ENCODE assay signal across 8 cellular contexts in genomic region chr10:71888623-71889387, GRCh38. TPM values are rescaled to one million over a fixed set of nuclear protein-coding genes. Genes with fewer than 3 reads are reported as not detected.
DNase-seq lines count a peak whose midpoint lies in the region; ATAC-seq and TF ChIP-seq lines count a peak whose summit lies in the region.

No MANE protein-coding gene starts in this region.

- H3K4me1 ChIP-seq in HUES6 (ENCODE audit: control insufficient read depth, insufficient read depth, low read length) (0 out of 2 replicates have a peak, but pooled peaks cover 5% of the 10 kb centered on the region), adrenal gland (replicated peaks in 1 of 2) (peaks cover 15 to 16% of the 10 kb centered on the region in 2 donors), left ventricle myocardium inferior (peaks cover 14% of the 10 kb centered on the region), vagina (peaks cover 44% of the 10 kb centered on the region)

- peak; percentile 40 for DNase-seq in ELF-1 (ENCODE audit: low read depth, low spot score)
- DNase-seq in SK-N-MC (ENCODE audit: low read depth, low spot score) = no peak
- peak; percentile 85 to 92 (median 87) for DNase-seq in adrenal gland
- peak; percentile 81 for DNase-seq in left ventricle myocardium inferior
- peak; percentile 89 for DNase-seq in pons (ENCODE audit: low spot score)
- DNase-seq in vagina (ENCODE audit: extremely low spot score in 2 of 2) = no peak

- TF ChIP-seq CTCF in adrenal gland (IDR thresholded peaks at IDR 0.05) (no peak), left ventricle myocardium inferior (IDR thresholded peaks at IDR 0.05; ENCODE audit: borderline replicate concordance) (no peak), vagina (IDR thresholded peaks at IDR 0.05) (no peak)

- WGBS in adrenal gland, 4 donors = 1 to 2% (median 1%) methylated on average over 17 to 48 of the region's 48 CpGs

- TF ChIP-seq POLR2A in adrenal gland (IDR thresholded peaks at IDR 0.05) (peak; percentile 49 to 82), vagina (IDR thresholded peaks at IDR 0.05) (peak in 1 of 2 donors; percentile 35)

- H3K27ac ChIP-seq in HUES6 (ENCODE audit: low read depth, low read length) (no peak overlapping the region), SK-N-MC (no peak overlapping the region), adrenal gland (peak overlapping the region; percentile 75 to 95 (median 86)), left ventricle myocardium inferior (replicated peaks) (peak overlapping the region; percentile 76), vagina (peak overlapping the region; percentile 85)

- H3K9ac ChIP-seq in HUES6 (ENCODE audit: low read length) (peak overlapping the region; percentile 72), SK-N-MC (ENCODE audit: insufficient read length) (peak overlapping the region; percentile 71)

- peak; percentile 83 for ATAC-seq in GM21526 (IDR thresholded peaks at IDR 0.05; ENCODE audit: low FRiP score, unreplicated experiment)

- peak overlapping the region; percentile 64 for H3K4me3 ChIP-seq in HUES6 (ENCODE audit: low read depth, low read length)
- H3K4me3 ChIP-seq in SK-N-MC = peak overlapping the region; percentile 84
- peak overlapping the region; percentile 41 to 69 (median 56) for H3K4me3 ChIP-seq in adrenal gland
- peak overlapping the region; percentile 71 for H3K4me3 ChIP-seq in left ventricle myocardium inferior
- H3K4me3 ChIP-seq in vagina = peak overlapping the region; percentile 50 to 51

- H3K36me3 ChIP-seq in HUES6 (ENCODE audit: control insufficient read depth, insufficient read depth, low read length) (no peaks in the 10 kb centered on the region), SK-N-MC (ENCODE audit: insufficient read depth, low read length) (no peaks in the 10 kb centered on the region), adrenal gland (replicated peaks in 1 of 2) (no peaks in the 10 kb centered on the region), left ventricle myocardium inferior (no peaks in the 10 kb centered on the region), vagina (no peaks in the 10 kb centered on the region)

- H3K9me3 ChIP-seq in HUES6 (ENCODE audit: control insufficient read depth, insufficient read depth, low read depth, low read length) (no peaks in the 10 kb centered on the region), SK-N-MC (ENCODE audit: low read depth, low read length) (no peaks in the 10 kb centered on the region), adrenal gland (replicated peaks in 1 of 3) (no peaks in the 10 kb centered on the region), left ventricle myocardium inferior (replicated peaks) (no peaks in the 10 kb centered on the region), vagina (no peaks in the 10 kb centered on the region)

- H3K27me3 ChIP-seq in HUES6 (ENCODE audit: control insufficient read depth, insufficient read depth, low read length) (peaks cover 30% of the 10 kb centered on the region), adrenal gland (no peaks in the 10 kb centered on the region), left ventricle myocardium inferior (ENCODE audit: low read depth) (no peaks in the 10 kb centered on the region), vagina (no peaks in the 10 kb centered on the region)

- intact Hi-C loops in adrenal gland (cut with DNase I) = loop anchor here in 1 of 2 donors (10.0 kb wide), 1 partner anchor 74 kb away; no protein-coding TSS in a partner anchor
- intact Hi-C loops in left ventricle myocardium inferior (cut with micrococcal nuclease) = no loop called here
- intact Hi-C loops in vagina (cut with DNase I) = loop anchor here (5.0 kb wide), 1 partner anchor 52 kb away; no protein-coding TSS in a partner anchor

RNA-seq across cellular contexts. Expression of gene PSAP, which starts 37.8 kb away (rescaled TPM):
- total RNA-seq in adrenal gland = 1,000 to 10,000 TPM; 1,730 to 3,452 (median 2,381) TPM
- polyA plus RNA-seq in adrenal gland = 1,000 to 10,000 TPM in 1 of 3 donors, 100 to 1,000 TPM in 2; 623 to 1,694 (median 805) TPM
- total RNA-seq in left ventricle myocardium inferior = 1,672 TPM
- total RNA-seq in vagina = 680 TPM

Comparison
In these comparisons a context has a peak if more than half of its experiments do, and no peak if none do; other contexts are left out.
1. DNase-seq: peak in ELF-1 (single experiment), adrenal gland (7 of 7), left ventricle myocardium inferior (single experiment) and pons (single experiment); none in SK-N-MC (single experiment) and vagina (0 of 2).
2. H3K27ac ChIP-seq: peak in adrenal gland (5 of 5), left ventricle myocardium inferior (single experiment) and vagina (single experiment); none in HUES6 (single experiment) and SK-N-MC (single experiment).
3. Peak in every context shown above with its lines, with median percentiles within 50 percentile points of each other: H3K4me3 ChIP-seq.